14 cellular contexts compared by ENCODE assay signal in the genomic region with DNA sequence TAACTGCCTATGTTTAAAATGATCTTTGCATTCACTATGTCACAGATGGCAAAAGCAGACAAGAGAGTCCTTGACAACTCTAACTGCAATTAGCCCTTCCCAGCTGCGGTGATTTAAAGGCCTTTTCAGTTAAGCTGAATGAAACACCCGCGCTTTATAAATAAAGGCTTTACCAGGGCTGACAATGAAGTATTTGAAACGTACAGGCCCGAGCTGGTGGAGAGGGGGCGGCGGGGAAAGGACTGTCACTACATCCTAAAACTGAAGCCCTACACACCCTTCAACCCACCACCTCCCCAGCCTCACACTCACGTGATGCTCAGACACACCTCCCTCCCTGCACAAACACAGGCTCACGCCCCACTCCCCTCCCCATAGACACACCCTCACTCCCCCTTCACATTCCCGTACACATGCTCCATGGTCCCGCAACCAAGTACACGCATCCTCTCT.
DNase-seq lines count a peak whose midpoint lies in the region; ATAC-seq lines count a peak whose summit lies in the region.
"Had no signal": no experiment of that assay in that cellular context is flagged by ENCODE, and none has a peak within 500 bp of the region (broad histone marks: within the 10 kb centered on the region; RNA-seq: fewer than 3 reads in every experiment).

No MANE protein-coding gene starts in this region.

- no peak for ATAC-seq in HG03175 (IDR thresholded peaks at IDR 0.05; ENCODE audit: unreplicated experiment)
- ATAC-seq in GM19035 (IDR thresholded peaks at IDR 0.05; ENCODE audit: unreplicated experiment), result no peak
- no peak for ATAC-seq in GM18907 (IDR thresholded peaks at IDR 0.05; ENCODE audit: unreplicated experiment)
- ATAC-seq: HCT116 had no signal

- DNase-seq in Ammon's horn (ENCODE audit: low spot score) (peak; percentile 66), NCI-H1092 treated with DMSO at 0.1 percent for 48 hours (lab: John Stamatoyannopoulos, UW) (peak; percentile 48), NCI-H774 (lab: John Stamatoyannopoulos, UW) (peak; percentile 57), midbrain (lab: John Stamatoyannopoulos, UW) (peak; percentile 58)
- no peak for DNase-seq in activated effector memory CD4-positive, alpha-beta T cell treated with anti-CD3 and anti-CD28 coated beads, Interleukin-2, amount 50 U/mL, for 16 hours
- DNase-seq: COR-L47; MM.1S; occipital lobe; SIG-M5; stimulated activated CD4-positive, alpha-beta T cell treated with anti-CD3 and anti-CD28 coated beads, Interleukin-4, amount 100 ng/mL, for 4 hours had no signal
